Comparison of ENCODE assay signal across 12 cellular contexts in genomic region chr1:208065862-208066261, GRCh38.
DNase-seq lines count a peak whose midpoint lies in the region; ATAC-seq and TF ChIP-seq lines count a peak whose summit lies in the region.
"Had no signal": no experiment of that assay in that cellular context is flagged by ENCODE, and none has a peak within 500 bp of the region (broad histone marks: within the 10 kb centered on the region; RNA-seq: fewer than 3 reads in every experiment).

No MANE protein-coding gene starts in this region.

- H3K27ac Mint-ChIP-seq in brain, result peak overlapping the region in 3 of 5 experiments; percentile 3 to 58 (median 8)

- no peak for TF ChIP-seq EP300 in esophagus muscularis mucosa (IDR thresholded peaks at IDR 0.05)

- no peak overlapping the region for H3K4me3 Mint-ChIP-seq in brain

- H3K27me3 ChIP-seq in esophagus muscularis mucosa, result no peaks in the 10 kb centered on the region

- H3K36me3 ChIP-seq in esophagus muscularis mucosa, result peaks cover 12 to 89% (median 46%) of the 10 kb centered on the region in 4 donors

- H3K36me3 Mint-ChIP-seq in brain, result peaks cover 29% of the 10 kb centered on the region

- peak overlapping the region in 1 of 4 donors; percentile 31 for H3K27ac ChIP-seq in esophagus muscularis mucosa (replicated peaks in 1 of 4)

- TF ChIP-seq CTCF in NB4 (IDR thresholded peaks at IDR 0.05; ENCODE audit: low read depth, low read length), result no peak
- no peak for TF ChIP-seq CTCF in brain (conservative IDR thresholded peaks at IDR 0.05)
- no peak for TF ChIP-seq CTCF in omental fat pad (IDR thresholded peaks at IDR 0.05)
- no peak for TF ChIP-seq CTCF in esophagus muscularis mucosa (IDR thresholded peaks at IDR 0.05)

- no peaks in the 10 kb centered on the region for H3K27me3 Mint-ChIP-seq in brain

- no peaks in the 10 kb centered on the region for H3K9me3 ChIP-seq in esophagus muscularis mucosa

- H3K4me3 ChIP-seq in NB4 (ENCODE audit: low read depth, low read length) (no peak overlapping the region), esophagus muscularis mucosa (no peak overlapping the region)

- peak; percentile 55 for ATAC-seq in omental fat pad (ENCODE audit: low FRiP score)
- no peak for ATAC-seq in HG02852 (IDR thresholded peaks at IDR 0.05; ENCODE audit: unreplicated experiment)

- intact Hi-C loops in esophagus muscularis mucosa (cut with DNase I), result no loop called here

- H3K9me3 Mint-ChIP-seq in brain, result no peaks in the 10 kb centered on the region

- DNase-seq in EH (ENCODE audit: low read depth) (peak; percentile 34), NB4 (ENCODE audit: low read depth) (peak; percentile 76), omental fat pad (ENCODE audit: low spot score) (no peak), GDM1 (lab: John Stamatoyannopoulos, UW) (no peak), amniotic stem cell (lab: John Stamatoyannopoulos, UW) (no peak), esophagus muscularis mucosa (ENCODE audit: extremely low spot score) (no peak)
- DNase-seq: activated CD4-positive, alpha-beta T cell treated with anti-CD3 and anti-CD28 coated beads, Interleukin-2, amount 50 U/mL, for 48 hours; mesenchymal stem cell; NCI-H1694 treated with DMSO at 0.1 percent for 48 hours; NCI-H524 treated with DMSO at 0.1 percent for 48 hours had no signal

- peaks cover 51% of the 10 kb centered on the region for H3K4me1 Mint-ChIP-seq in brain

- TF ChIP-seq POLR2A in NB4 (IDR thresholded peaks at IDR 0.05; ENCODE audit: extremely low read depth, insufficient read length) (no peak), esophagus muscularis mucosa (IDR thresholded peaks at IDR 0.05; ENCODE audit: low read depth) (no peak)

- H3K4me1 ChIP-seq in esophagus muscularis mucosa, result peaks cover 0 to 18% (median 7%) of the 10 kb centered on the region in 4 donors

Comparison
In these comparisons a context has a peak if more than half of its experiments do, and no peak if none do; other contexts are left out.
1. DNase-seq: peak in EH (single experiment) and NB4 (single experiment); none in omental fat pad (single experiment), GDM1 (single experiment), amniotic stem cell (single experiment) and esophagus muscularis mucosa (single experiment).